Comparison of ENCODE assay signal across 1 cellular context in genomic region chr1:24503870-24504523, GRCh38.
TF ChIP-seq lines count a peak whose summit lies in the region.

No MANE protein-coding gene starts in this region.

TF ChIP-seq in GM23338, 12 proteins besides CTCF, POLR2A, EP300 and RAD21 (continued from another document):
- TF ChIP-seq, protein P1, sequence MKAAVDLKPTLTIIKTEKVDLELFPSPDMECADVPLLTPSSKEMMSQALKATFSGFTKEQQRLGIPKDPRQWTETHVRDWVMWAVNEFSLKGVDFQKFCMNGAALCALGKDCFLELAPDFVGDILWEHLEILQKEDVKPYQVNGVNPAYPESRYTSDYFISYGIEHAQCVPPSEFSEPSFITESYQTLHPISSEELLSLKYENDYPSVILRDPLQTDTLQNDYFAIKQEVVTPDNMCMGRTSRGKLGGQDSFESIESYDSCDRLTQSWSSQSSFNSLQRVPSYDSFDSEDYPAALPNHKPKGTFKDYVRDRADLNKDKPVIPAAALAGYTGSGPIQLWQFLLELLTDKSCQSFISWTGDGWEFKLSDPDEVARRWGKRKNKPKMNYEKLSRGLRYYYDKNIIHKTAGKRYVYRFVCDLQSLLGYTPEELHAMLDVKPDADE (IDR thresholded peaks at IDR 0.05), result no peak
- TF ChIP-seq CREB1 (CRISPR knock-in tag; IDR thresholded peaks at IDR 0.05; ENCODE audit: low read depth) (no peak), POLR2AphosphoS5 (IDR thresholded peaks at IDR 0.05; ENCODE audit: low read depth) (no peak), STAT1 (IDR thresholded peaks at IDR 0.05; ENCODE audit: unreplicated experiment) (no peak), ZNF331 (CRISPR knock-in tag; IDR thresholded peaks at IDR 0.05; ENCODE audit: low read depth) (no peak), EZH2 (IDR thresholded peaks at IDR 0.05; ENCODE audit: low read depth, unreplicated experiment) (no peak), JUNB (IDR thresholded peaks at IDR 0.05; ENCODE audit: unreplicated experiment) (no peak), ZNF114 (CRISPR knock-in tag; IDR thresholded peaks at IDR 0.05) (no peak)
- TF ChIP-seq, protein P2, sequence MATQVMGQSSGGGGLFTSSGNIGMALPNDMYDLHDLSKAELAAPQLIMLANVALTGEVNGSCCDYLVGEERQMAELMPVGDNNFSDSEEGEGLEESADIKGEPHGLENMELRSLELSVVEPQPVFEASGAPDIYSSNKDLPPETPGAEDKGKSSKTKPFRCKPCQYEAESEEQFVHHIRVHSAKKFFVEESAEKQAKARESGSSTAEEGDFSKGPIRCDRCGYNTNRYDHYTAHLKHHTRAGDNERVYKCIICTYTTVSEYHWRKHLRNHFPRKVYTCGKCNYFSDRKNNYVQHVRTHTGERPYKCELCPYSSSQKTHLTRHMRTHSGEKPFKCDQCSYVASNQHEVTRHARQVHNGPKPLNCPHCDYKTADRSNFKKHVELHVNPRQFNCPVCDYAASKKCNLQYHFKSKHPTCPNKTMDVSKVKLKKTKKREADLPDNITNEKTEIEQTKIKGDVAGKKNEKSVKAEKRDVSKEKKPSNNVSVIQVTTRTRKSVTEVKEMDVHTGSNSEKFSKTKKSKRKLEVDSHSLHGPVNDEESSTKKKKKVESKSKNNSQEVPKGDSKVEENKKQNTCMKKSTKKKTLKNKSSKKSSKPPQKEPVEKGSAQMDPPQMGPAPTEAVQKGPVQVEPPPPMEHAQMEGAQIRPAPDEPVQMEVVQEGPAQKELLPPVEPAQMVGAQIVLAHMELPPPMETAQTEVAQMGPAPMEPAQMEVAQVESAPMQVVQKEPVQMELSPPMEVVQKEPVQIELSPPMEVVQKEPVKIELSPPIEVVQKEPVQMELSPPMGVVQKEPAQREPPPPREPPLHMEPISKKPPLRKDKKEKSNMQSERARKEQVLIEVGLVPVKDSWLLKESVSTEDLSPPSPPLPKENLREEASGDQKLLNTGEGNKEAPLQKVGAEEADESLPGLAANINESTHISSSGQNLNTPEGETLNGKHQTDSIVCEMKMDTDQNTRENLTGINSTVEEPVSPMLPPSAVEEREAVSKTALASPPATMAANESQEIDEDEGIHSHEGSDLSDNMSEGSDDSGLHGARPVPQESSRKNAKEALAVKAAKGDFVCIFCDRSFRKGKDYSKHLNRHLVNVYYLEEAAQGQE (IDR thresholded peaks at IDR 0.05; ENCODE audit: unreplicated experiment), result no peak
- TF ChIP-seq, protein P3, sequence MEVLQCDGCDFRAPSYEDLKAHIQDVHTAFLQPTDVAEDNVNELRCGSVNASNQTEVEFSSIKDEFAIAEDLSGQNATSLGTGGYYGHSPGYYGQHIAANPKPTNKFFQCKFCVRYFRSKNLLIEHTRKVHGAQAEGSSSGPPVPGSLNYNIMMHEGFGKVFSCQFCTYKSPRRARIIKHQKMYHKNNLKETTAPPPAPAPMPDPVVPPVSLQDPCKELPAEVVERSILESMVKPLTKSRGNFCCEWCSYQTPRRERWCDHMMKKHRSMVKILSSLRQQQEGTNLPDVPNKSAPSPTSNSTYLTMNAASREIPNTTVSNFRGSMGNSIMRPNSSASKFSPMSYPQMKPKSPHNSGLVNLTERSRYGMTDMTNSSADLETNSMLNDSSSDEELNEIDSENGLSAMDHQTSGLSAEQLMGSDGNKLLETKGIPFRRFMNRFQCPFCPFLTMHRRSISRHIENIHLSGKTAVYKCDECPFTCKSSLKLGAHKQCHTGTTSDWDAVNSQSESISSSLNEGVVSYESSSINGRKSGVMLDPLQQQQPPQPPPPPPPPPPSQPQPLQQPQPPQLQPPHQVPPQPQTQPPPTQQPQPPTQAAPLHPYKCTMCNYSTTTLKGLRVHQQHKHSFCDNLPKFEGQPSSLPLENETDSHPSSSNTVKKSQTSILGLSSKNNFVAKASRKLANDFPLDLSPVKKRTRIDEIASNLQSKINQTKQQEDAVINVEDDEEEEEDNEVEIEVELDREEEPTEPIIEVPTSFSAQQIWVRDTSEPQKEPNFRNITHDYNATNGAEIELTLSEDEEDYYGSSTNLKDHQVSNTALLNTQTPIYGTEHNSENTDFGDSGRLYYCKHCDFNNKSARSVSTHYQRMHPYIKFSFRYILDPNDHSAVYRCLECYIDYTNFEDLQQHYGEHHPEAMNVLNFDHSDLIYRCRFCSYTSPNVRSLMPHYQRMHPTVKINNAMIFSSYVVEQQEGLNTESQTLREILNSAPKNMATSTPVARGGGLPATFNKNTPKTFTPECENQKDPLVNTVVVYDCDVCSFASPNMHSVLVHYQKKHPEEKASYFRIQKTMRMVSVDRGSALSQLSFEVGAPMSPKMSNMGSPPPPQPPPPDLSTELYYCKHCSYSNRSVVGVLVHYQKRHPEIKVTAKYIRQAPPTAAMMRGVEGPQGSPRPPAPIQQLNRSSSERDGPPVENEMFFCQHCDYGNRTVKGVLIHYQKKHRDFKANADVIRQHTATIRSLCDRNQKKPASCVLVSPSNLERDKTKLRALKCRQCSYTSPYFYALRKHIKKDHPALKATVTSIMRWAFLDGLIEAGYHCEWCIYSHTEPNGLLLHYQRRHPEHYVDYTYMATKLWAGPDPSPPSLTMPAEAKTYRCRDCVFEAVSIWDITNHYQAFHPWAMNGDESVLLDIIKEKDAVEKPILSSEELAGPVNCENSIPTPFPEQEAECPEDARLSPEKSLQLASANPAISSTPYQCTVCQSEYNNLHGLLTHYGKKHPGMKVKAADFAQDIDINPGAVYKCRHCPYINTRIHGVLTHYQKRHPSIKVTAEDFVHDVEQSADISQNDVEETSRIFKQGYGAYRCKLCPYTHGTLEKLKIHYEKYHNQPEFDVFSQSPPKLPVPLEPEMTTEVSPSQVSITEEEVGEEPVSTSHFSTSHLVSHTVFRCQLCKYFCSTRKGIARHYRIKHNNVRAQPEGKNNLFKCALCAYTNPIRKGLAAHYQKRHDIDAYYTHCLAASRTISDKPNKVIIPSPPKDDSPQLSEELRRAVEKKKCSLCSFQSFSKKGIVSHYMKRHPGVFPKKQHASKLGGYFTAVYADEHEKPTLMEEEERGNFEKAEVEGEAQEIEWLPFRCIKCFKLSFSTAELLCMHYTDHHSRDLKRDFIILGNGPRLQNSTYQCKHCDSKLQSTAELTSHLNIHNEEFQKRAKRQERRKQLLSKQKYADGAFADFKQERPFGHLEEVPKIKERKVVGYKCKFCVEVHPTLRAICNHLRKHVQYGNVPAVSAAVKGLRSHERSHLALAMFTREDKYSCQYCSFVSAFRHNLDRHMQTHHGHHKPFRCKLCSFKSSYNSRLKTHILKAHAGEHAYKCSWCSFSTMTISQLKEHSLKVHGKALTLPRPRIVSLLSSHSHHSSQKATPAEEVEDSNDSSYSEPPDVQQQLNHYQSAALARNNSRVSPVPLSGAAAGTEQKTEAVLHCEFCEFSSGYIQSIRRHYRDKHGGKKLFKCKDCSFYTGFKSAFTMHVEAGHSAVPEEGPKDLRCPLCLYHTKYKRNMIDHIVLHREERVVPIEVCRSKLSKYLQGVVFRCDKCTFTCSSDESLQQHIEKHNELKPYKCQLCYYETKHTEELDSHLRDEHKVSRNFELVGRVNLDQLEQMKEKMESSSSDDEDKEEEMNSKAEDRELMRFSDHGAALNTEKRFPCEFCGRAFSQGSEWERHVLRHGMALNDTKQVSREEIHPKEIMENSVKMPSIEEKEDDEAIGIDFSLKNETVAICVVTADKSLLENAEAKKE (CRISPR knock-in tag; IDR thresholded peaks at IDR 0.05), result no peak
